Comparison of ENCODE assay signal across 8 cellular contexts in the genomic region with DNA sequence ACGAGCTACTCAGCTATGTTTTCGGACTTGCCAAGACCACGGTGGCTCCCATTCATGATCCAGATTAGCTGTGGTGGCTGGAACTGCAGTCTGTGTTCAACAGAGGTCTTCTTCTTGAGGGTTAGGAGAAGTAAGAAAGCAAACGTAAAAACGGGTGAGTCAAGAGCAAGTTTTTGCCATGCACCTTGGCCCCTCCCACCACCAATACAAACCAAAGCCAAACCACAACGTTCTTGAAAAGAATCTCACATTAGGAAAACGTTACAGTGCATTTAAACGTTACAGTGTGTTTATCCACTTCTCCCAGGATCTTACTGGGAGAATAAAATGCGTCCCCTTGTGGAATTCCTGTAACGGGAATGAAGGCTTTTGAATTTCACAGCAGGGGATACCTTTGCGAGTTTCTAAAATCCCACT. TPM values are rescaled to one million over a fixed set of nuclear protein-coding genes. Genes with fewer than 3 reads are reported as not detected.
DNase-seq lines count a peak whose midpoint lies in the region; ATAC-seq and TF ChIP-seq lines count a peak whose summit lies in the region.
"Had no signal": no experiment of that assay in that cellular context is flagged by ENCODE, and none has a peak within 500 bp of the region (broad histone marks: within the 10 kb centered on the region; RNA-seq: fewer than 3 reads in every experiment).

No MANE protein-coding gene starts in this region.

- H3K9ac ChIP-seq in HCT116 (ENCODE audit: low read length) = peak overlapping the region; percentile 77

- H3K36me3 ChIP-seq in HCT116 (ENCODE audit: control insufficient read depth in 1 of 2, insufficient read depth in 2 of 2, low read length in 2 of 2) = no peaks in the 10 kb centered on the region
- H3K36me3 ChIP-seq in ascending aorta = no peaks in the 10 kb centered on the region

- H3K4me3 ChIP-seq in HCT116 (replicated peaks in 1 of 2; ENCODE audit: low read depth in 1 of 2, low read length in 2 of 2) = peak overlapping the region; percentile 82 to 85
- peak overlapping the region; percentile 75 to 81 for H3K4me3 ChIP-seq in ascending aorta

- no peaks in the 10 kb centered on the region for H3K79me2 ChIP-seq in HCT116 (ENCODE audit: insufficient read depth, low read length)

- H3K27me3 ChIP-seq in HCT116 (ENCODE audit: insufficient read depth, low read length) (no peaks in the 10 kb centered on the region), ascending aorta (no peaks in the 10 kb centered on the region)

- POLR2A ChIA-PET in HCT116 (lab: Charles Lee) = no interaction called here

- H4K20me1 ChIP-seq in HCT116 (ENCODE audit: insufficient read depth) = no peaks in the 10 kb centered on the region; the same call in 1 of the 2 replicates

- H3K27ac ChIP-seq in HCT116 (ENCODE audit: low read depth, low read length) (0 out of 2 replicates have a peak overlapping the region, but pooled peaks have one; percentile 3), ascending aorta (peak overlapping the region; percentile 59 to 91)

- peak overlapping the region; percentile 74 for H2AFZ ChIP-seq in HCT116 (ENCODE audit: low read depth, low read length, poor library complexity, severe bottlenecking)

- RAD21 ChIA-PET in HCT116 (lab: Charles Lee; ENCODE audit: low non-redundant PET in 1 of 2, low total read pairs in 2 of 2, uncharacterized antibody in 2 of 2, unreplicated experiment in 2 of 2) = interaction anchor here in 1 of 2 experiments (1.1 kb wide), 1 partner anchor 459 kb away, joined by 3 read pairs; no protein-coding TSS in a partner anchor

- CTCF ChIA-PET in HCT116 (lab: Charles Lee) = interaction anchor here (0.6 to 3.5 kb wide), 13 partner anchors 21 to 548 kb away, joined by 3 to 22 read pairs (median 4); no protein-coding TSS in a partner anchor

- DNase-seq in HCT116 (ENCODE audit: low read depth, low spot score) = no peak
- DNase-seq in T follicular helper cell (ENCODE audit: low read depth) = peak; percentile 60
- no peak for DNase-seq in ascending aorta (ENCODE audit: low spot score in 2 of 2)
- DNase-seq in iris pigment epithelial cell (ENCODE audit: low read depth) = peak; percentile 88
- peak; percentile 58 for DNase-seq in stimulated activated CD4-positive, alpha-beta T cell treated with anti-CD3 and anti-CD28 coated beads, Interleukin-2, amount 100 ng/mL, for 4 hours (ENCODE audit: low read depth)
- no peak for DNase-seq in NCI-H1048 (lab: John Stamatoyannopoulos, UW)
- DNase-seq: left cardiac atrium had no signal

- no TSS peak for BruUV-seq in HCT116 (replicated peaks; lab: Mats Ljungman, UMichigan)

- TF ChIP-seq POLR2A in HCT116 (IDR thresholded peaks at IDR 0.05; ENCODE audit: borderline replicate concordance, extremely low read depth, insufficient read depth, insufficient read length) = no peak

- TF ChIP-seq RAD21 in HCT116 (IDR thresholded peaks at IDR 0.05; ENCODE audit: low read depth) = no peak

- no peaks in the 10 kb centered on the region for H3K9me2 ChIP-seq in HCT116 (ENCODE audit: insufficient read depth)

- TF ChIP-seq CTCF in HCT116 (IDR thresholded peaks at IDR 0.05 in 2 of 3, conservative IDR thresholded peaks at IDR 0.05 in 1 of 3; ENCODE audit: borderline replicate concordance in 1 of 3, insufficient read depth in 1 of 3, low read depth in 2 of 3, low read length in 2 of 3) (no peak), ascending aorta (IDR thresholded peaks at IDR 0.05) (peak in 1 of 3 experiments; percentile 14)

- H3K4me2 ChIP-seq in HCT116 (ENCODE audit: low read length) = peak overlapping the region; percentile 96

- intact Hi-C loops in HCT116 (cut with micrococcal nuclease) (loop anchor here (5.0 kb wide), 1 partner anchor 441 kb away; no protein-coding TSS in a partner anchor), ascending aorta (cut with DNase I) (loop anchor here (10.0 kb wide), 1 partner anchor 1902 kb away; no protein-coding TSS in a partner anchor)

- peaks cover 4 to 18% of the 10 kb centered on the region in 2 experiments; a peak in 3 of 4 replicates for H3K4me1 ChIP-seq in HCT116 (ENCODE audit: control insufficient read depth in 1 of 2, insufficient read depth in 2 of 2, low read length in 2 of 2)
- H3K4me1 ChIP-seq in ascending aorta = peaks cover 0 to 3% of the 10 kb centered on the region in 2 donors

- H3K9me3 ChIP-seq in HCT116 (ENCODE audit: control insufficient read depth in 1 of 2, insufficient read depth in 1 of 2, low read depth in 1 of 2, low read length in 2 of 2) = no peaks in the 10 kb centered on the region
- H3K9me3 ChIP-seq in ascending aorta = no peaks in the 10 kb centered on the region

- ATAC-seq in HCT116 (no peak), GM18870 (IDR thresholded peaks at IDR 0.05; ENCODE audit: unreplicated experiment) (no peak)

TF ChIP-seq in HCT116, 20 proteins besides CTCF, POLR2A, EP300 and RAD21:
- TF ChIP-seq SP1 (IDR thresholded peaks at IDR 0.05; ENCODE audit: low read depth) (no peak), POLR2AphosphoS5 (IDR thresholded peaks at IDR 0.05; ENCODE audit: low read depth, low read length) (no peak), SRF (IDR thresholded peaks at IDR 0.05; ENCODE audit: low read depth) (no peak), CBX3 (IDR thresholded peaks at IDR 0.05; ENCODE audit: low read depth) (no peak), EZH2 (IDR thresholded peaks at IDR 0.05) (no peak), ZNF274 (IDR thresholded peaks at IDR 0.05; ENCODE audit: low read depth, low read length) (no peak), SIN3A (IDR thresholded peaks at IDR 0.05; ENCODE audit: low read depth) (no peak), JUND (IDR thresholded peaks at IDR 0.05) (no peak), YY1 (IDR thresholded peaks at IDR 0.05; ENCODE audit: extremely low read depth, insufficient replicate concordance, low read depth, low read length) (no peak)
- TF ChIP-seq, protein P1, sequence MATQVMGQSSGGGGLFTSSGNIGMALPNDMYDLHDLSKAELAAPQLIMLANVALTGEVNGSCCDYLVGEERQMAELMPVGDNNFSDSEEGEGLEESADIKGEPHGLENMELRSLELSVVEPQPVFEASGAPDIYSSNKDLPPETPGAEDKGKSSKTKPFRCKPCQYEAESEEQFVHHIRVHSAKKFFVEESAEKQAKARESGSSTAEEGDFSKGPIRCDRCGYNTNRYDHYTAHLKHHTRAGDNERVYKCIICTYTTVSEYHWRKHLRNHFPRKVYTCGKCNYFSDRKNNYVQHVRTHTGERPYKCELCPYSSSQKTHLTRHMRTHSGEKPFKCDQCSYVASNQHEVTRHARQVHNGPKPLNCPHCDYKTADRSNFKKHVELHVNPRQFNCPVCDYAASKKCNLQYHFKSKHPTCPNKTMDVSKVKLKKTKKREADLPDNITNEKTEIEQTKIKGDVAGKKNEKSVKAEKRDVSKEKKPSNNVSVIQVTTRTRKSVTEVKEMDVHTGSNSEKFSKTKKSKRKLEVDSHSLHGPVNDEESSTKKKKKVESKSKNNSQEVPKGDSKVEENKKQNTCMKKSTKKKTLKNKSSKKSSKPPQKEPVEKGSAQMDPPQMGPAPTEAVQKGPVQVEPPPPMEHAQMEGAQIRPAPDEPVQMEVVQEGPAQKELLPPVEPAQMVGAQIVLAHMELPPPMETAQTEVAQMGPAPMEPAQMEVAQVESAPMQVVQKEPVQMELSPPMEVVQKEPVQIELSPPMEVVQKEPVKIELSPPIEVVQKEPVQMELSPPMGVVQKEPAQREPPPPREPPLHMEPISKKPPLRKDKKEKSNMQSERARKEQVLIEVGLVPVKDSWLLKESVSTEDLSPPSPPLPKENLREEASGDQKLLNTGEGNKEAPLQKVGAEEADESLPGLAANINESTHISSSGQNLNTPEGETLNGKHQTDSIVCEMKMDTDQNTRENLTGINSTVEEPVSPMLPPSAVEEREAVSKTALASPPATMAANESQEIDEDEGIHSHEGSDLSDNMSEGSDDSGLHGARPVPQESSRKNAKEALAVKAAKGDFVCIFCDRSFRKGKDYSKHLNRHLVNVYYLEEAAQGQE (IDR thresholded peaks at IDR 0.05; ENCODE audit: low read depth) = no peak
- TF ChIP-seq, protein P2, sequence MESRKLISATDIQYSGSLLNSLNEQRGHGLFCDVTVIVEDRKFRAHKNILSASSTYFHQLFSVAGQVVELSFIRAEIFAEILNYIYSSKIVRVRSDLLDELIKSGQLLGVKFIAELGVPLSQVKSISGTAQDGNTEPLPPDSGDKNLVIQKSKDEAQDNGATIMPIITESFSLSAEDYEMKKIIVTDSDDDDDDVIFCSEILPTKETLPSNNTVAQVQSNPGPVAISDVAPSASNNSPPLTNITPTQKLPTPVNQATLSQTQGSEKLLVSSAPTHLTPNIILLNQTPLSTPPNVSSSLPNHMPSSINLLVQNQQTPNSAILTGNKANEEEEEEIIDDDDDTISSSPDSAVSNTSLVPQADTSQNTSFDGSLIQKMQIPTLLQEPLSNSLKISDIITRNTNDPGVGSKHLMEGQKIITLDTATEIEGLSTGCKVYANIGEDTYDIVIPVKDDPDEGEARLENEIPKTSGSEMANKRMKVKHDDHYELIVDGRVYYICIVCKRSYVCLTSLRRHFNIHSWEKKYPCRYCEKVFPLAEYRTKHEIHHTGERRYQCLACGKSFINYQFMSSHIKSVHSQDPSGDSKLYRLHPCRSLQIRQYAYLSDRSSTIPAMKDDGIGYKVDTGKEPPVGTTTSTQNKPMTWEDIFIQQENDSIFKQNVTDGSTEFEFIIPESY (IDR thresholded peaks at IDR 0.05; ENCODE audit: extremely low read depth, insufficient replicate concordance, low read length) = no peak
- TF ChIP-seq, protein P3, sequence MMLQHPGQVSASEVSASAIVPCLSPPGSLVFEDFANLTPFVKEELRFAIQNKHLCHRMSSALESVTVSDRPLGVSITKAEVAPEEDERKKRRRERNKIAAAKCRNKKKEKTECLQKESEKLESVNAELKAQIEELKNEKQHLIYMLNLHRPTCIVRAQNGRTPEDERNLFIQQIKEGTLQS (IDR thresholded peaks at IDR 0.05) = no peak

RNA-seq across cellular contexts. Expression of a gene that starts 0.7 kb away (rescaled TPM):
- total RNA-seq in HCT116 (2021; ENCODE audit: unreplicated experiment) (0.91 TPM), ascending aorta (1.2 TPM)
- polyA plus RNA-seq in HCT116 (2012) = 0.22 and 0.43 TPM in 2 replicates

RNA-seq across cellular contexts. Expression of a gene that starts 1.0 kb away (rescaled TPM):
- total RNA-seq in HCT116 (2021; ENCODE audit: unreplicated experiment) = 1.6 TPM
- 0.39 and 0.44 TPM in 2 replicates for polyA plus RNA-seq in HCT116 (2012)
- 2.8 TPM for total RNA-seq in ascending aorta

Comparison
In these comparisons a context has a peak if more than half of its experiments do, and no peak if none do; other contexts are left out.
1. DNase-seq: peak in T follicular helper cell (single experiment), iris pigment epithelial cell (single experiment) and stimulated activated CD4-positive, alpha-beta T cell treated with anti-CD3 and anti-CD28 coated beads, Interleukin-2, amount 100 ng/mL, for 4 hours (single experiment); none in HCT116 (single experiment), ascending aorta (0 of 2) and NCI-H1048 (single experiment).